ENCODE assay signal across 1 cellular context in the genomic region with DNA sequence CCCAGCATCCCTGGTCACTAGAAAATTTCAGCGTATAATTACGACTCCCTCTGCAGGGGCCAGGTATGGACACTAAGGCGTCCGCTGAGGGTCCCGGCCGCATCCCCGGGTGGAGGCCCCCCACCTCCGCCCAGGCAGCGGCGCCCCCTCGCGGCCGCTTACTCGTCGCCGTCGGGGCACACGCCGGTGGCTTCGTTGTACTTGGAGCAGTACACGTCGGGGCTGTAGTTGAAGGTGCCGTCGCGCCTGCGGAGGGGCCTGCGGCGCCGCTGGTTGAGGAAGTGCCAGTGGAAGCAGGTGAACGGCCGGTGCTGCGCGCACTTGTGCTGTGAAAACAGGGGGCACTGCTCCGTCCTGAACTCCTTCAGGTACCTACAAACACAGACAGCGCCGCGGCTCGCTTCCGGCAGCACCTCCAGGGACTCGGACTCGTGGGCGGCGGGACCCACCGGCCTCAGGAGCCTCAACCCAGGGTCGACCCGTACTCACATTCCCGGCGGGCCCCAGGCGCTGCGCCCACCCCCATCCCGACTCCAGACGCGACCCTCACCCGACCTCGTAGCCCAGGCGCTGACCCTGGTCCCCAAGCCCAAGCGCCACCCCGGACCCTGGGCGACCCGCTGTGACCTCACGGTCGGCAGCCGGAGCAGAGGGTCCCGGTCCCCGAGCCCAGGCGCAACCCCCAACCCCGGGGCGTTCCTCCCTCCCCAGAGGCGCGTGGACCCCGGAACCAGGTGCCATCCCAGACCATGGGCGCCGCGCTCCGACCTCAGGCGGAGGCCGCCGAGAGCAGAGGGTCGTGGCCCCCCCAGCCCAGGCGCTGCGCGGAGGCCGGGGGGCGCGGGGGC.
TF ChIP-seq lines count a peak whose summit lies in the region.

No MANE protein-coding gene starts in this region.

TF ChIP-seq in HepG2, 621 proteins besides CTCF, POLR2A, EP300 and RAD21 (continued from another document and continues in another):
- TF ChIP-seq, protein P1, sequence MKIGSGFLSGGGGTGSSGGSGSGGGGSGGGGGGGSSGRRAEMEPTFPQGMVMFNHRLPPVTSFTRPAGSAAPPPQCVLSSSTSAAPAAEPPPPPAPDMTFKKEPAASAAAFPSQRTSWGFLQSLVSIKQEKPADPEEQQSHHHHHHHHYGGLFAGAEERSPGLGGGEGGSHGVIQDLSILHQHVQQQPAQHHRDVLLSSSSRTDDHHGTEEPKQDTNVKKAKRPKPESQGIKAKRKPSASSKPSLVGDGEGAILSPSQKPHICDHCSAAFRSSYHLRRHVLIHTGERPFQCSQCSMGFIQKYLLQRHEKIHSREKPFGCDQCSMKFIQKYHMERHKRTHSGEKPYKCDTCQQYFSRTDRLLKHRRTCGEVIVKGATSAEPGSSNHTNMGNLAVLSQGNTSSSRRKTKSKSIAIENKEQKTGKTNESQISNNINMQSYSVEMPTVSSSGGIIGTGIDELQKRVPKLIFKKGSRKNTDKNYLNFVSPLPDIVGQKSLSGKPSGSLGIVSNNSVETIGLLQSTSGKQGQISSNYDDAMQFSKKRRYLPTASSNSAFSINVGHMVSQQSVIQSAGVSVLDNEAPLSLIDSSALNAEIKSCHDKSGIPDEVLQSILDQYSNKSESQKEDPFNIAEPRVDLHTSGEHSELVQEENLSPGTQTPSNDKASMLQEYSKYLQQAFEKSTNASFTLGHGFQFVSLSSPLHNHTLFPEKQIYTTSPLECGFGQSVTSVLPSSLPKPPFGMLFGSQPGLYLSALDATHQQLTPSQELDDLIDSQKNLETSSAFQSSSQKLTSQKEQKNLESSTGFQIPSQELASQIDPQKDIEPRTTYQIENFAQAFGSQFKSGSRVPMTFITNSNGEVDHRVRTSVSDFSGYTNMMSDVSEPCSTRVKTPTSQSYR (CRISPR knock-in tag; IDR thresholded peaks at IDR 0.05; ENCODE audit: borderline replicate concordance) = no peak
- TF ChIP-seq EZH2 (conservative IDR thresholded peaks at IDR 0.05; ENCODE audit: low read depth, low read length) = no peak
- no peak for TF ChIP-seq NR2F6 (IDR thresholded peaks at IDR 0.05)
- no peak for TF ChIP-seq NR2F6 (CRISPR knock-in tag; IDR thresholded peaks at IDR 0.05)
- no peak for TF ChIP-seq ZNF749 (CRISPR knock-in tag; IDR thresholded peaks at IDR 0.05; ENCODE audit: borderline replicate concordance)
- 0 out of 2 replicates have a peak, but pooled peaks have one; percentile 18 for TF ChIP-seq ZNF776 (CRISPR knock-in tag; IDR thresholded peaks at IDR 0.05)
- TF ChIP-seq IRX3 (CRISPR knock-in tag; IDR thresholded peaks at IDR 0.05; ENCODE audit: borderline replicate concordance, low read depth) = 0 out of 2 replicates have a peak, but pooled peaks have one; percentile 34
- TF ChIP-seq, protein P2, sequence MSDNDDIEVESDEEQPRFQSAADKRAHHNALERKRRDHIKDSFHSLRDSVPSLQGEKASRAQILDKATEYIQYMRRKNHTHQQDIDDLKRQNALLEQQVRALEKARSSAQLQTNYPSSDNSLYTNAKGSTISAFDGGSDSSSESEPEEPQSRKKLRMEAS (IDR thresholded peaks at IDR 0.05) = peak; percentile 40
- TF ChIP-seq, protein P3, sequence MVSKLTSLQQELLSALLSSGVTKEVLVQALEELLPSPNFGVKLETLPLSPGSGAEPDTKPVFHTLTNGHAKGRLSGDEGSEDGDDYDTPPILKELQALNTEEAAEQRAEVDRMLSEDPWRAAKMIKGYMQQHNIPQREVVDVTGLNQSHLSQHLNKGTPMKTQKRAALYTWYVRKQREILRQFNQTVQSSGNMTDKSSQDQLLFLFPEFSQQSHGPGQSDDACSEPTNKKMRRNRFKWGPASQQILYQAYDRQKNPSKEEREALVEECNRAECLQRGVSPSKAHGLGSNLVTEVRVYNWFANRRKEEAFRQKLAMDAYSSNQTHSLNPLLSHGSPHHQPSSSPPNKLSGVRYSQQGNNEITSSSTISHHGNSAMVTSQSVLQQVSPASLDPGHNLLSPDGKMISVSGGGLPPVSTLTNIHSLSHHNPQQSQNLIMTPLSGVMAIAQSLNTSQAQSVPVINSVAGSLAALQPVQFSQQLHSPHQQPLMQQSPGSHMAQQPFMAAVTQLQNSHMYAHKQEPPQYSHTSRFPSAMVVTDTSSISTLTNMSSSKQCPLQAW (CRISPR knock-in tag; IDR thresholded peaks at IDR 0.05) = no peak
- TF ChIP-seq BORCS8-MEF2B (CRISPR knock-in tag; IDR thresholded peaks at IDR 0.05) = peak; percentile 69; the same call in 1 of the 2 replicates
- peak; percentile 31; the same call in 1 of the 2 replicates for TF ChIP-seq ZFY (CRISPR knock-in tag; IDR thresholded peaks at IDR 0.05)
- 0 out of 2 replicates have a peak, but pooled peaks have one; percentile 41 for TF ChIP-seq KDM1A (CRISPR knock-in tag; IDR thresholded peaks at IDR 0.05)
- TF ChIP-seq ZNF446 (CRISPR knock-in tag; IDR thresholded peaks at IDR 0.05) = 0 out of 2 replicates have a peak, but pooled peaks have one; percentile 46
- TF ChIP-seq, protein P4, sequence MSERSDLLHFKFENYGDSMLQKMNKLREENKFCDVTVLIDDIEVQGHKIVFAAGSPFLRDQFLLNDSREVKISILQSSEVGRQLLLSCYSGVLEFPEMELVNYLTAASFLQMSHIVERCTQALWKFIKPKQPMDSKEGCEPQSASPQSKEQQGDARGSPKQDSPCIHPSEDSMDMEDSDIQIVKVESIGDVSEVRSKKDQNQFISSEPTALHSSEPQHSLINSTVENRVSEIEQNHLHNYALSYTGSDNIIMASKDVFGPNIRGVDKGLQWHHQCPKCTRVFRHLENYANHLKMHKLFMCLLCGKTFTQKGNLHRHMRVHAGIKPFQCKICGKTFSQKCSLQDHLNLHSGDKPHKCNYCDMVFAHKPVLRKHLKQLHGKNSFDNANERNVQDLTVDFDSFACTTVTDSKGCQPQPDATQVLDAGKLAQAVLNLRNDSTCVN (CRISPR knock-in tag; IDR thresholded peaks at IDR 0.05; ENCODE audit: borderline replicate concordance) = 0 out of 2 replicates have a peak, but pooled peaks have one; percentile 7
- TF ChIP-seq TAF1 (CRISPR knock-in tag; IDR thresholded peaks at IDR 0.05) = peak; percentile 33
- TF ChIP-seq ZFP36L2 (CRISPR knock-in tag; IDR thresholded peaks at IDR 0.05) = no peak
- TF ChIP-seq, protein P5, sequence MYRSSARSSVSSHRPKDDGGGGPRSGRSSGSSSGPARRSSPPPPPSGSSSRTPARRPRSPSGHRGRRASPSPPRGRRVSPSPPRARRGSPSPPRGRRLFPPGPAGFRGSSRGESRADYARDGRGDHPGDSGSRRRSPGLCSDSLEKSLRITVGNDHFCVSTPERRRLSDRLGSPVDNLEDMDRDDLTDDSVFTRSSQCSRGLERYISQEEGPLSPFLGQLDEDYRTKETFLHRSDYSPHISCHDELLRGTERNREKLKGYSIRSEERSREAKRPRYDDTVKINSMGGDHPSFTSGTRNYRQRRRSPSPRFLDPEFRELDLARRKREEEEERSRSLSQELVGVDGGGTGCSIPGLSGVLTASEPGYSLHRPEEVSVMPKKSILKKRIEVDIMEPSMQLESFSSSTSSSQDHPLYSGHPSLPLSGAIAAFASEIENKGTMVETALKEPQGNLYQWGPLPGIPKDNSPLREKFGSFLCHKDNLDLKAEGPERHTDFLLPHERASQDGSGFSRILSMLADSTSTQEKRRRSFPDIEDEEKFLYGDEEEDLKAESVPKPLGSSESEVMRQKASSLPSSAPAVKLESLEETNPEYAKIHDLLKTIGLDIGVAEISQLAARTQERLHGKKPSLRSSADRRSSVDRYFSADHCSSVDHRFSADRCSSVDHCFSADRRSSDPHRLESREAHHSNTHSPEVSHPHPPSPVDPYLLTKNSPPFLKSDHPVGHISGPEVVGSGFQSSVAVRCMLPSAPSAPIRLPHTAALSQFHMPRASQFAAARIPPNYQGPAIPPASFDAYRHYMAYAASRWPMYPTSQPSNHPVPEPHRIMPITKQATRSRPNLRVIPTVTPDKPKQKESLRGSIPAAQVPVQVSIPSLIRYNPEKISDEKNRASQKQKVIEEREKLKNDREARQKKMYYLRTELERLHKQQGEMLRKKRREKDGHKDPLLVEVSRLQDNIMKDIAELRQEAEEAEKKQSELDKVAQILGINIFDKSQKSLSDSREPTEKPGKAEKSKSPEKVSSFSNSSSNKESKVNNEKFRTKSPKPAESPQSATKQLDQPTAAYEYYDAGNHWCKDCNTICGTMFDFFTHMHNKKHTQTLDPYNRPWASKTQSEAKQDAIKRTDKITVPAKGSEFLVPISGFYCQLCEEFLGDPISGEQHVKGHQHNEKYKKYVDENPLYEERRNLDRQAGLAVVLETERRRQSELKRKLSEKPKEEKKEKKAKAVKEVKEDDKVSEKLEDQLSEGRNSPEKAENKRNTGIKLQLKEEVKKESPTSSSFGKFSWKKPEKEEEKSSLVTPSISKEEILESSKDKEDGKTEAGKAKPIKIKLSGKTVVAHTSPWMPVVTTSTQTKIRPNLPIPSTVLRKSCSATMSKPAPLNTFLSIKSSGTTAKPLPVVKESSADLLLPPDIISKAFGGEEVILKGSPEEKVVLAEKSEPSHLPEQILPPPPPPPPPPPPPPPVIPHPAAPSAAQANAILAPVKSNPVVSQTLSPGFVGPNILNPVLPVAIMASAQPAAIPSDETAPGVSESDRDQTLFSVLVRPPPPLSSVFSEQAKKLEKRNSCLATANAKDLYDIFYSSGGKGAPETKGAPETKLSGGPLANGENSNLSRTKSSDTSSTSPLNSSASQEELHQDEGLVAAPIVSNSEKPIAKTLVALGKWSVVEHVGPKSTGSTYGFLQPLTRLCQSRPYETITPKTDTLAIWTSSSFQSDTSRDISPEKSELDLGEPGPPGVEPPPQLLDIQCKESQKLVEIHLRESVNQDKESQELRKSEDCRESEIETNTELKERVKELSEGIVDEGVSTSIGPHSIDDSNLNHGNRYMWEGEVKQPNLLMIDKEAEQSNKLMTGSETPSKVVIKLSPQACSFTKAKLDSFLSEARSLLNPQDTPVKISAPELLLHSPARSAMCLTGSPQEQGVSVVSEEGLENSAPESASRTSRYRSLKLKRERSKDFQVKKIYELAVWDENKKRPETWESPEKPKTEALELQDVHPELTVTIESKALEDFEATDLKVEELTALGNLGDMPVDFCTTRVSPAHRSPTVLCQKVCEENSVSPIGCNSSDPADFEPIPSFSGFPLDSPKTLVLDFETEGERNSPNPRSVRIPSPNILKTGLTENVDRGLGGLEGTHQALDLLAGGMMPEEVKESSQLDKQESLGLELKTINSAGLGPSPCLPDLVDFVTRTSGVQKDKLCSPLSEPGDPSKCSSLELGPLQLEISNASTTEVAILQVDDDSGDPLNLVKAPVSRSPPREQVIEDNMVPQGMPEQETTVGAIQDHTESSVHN (CRISPR knock-in tag; IDR thresholded peaks at IDR 0.05) = no peak
- 0 out of 2 replicates have a peak, but pooled peaks have one; percentile 27 for TF ChIP-seq TARDBP (CRISPR knock-in tag; IDR thresholded peaks at IDR 0.05)
- no peak for TF ChIP-seq ZNF101 (CRISPR knock-in tag; IDR thresholded peaks at IDR 0.05; ENCODE audit: borderline replicate concordance, low read depth)
- peak; percentile 51; the same call in 1 of the 2 replicates for TF ChIP-seq ZNF501 (CRISPR knock-in tag; IDR thresholded peaks at IDR 0.05)
- peak; percentile 56 for TF ChIP-seq HNRNPLL (IDR thresholded peaks at IDR 0.05; ENCODE audit: low read depth, low read length, poor library complexity, severe bottlenecking)
- TF ChIP-seq ZNF768 (CRISPR knock-in tag; IDR thresholded peaks at IDR 0.05) = peak; percentile 22; the same call in 1 of the 2 replicates
- TF ChIP-seq, protein P6, sequence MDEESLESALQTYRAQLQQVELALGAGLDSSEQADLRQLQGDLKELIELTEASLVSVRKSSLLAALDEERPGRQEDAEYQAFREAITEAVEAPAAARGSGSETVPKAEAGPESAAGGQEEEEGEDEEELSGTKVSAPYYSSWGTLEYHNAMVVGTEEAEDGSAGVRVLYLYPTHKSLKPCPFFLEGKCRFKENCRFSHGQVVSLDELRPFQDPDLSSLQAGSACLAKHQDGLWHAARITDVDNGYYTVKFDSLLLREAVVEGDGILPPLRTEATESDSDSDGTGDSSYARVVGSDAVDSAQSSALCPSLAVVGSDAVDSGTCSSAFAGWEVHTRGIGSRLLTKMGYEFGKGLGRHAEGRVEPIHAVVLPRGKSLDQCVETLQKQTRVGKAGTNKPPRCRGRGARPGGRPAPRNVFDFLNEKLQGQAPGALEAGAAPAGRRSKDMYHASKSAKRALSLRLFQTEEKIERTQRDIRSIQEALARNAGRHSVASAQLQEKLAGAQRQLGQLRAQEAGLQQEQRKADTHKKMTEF (CRISPR knock-in tag; IDR thresholded peaks at IDR 0.05) = peak; percentile 29; the same call in 1 of the 2 replicates
- 0 out of 2 replicates have a peak, but pooled peaks have one; percentile 39 for TF ChIP-seq KMT2B (CRISPR knock-in tag; IDR thresholded peaks at IDR 0.05)
- peak; percentile 75 for TF ChIP-seq HNF4G (IDR thresholded peaks at IDR 0.05; ENCODE audit: borderline replicate concordance, low read depth, low read length)
- no peak for TF ChIP-seq HNF4G (CRISPR knock-in tag; IDR thresholded peaks at IDR 0.05; ENCODE audit: borderline replicate concordance, low read depth)
- 0 out of 2 replicates have a peak, but pooled peaks have one; percentile 2 for TF ChIP-seq SMC3 (IDR thresholded peaks at IDR 0.05; ENCODE audit: low read length)
- TF ChIP-seq NRL (CRISPR knock-in tag; IDR thresholded peaks at IDR 0.05; ENCODE audit: borderline replicate concordance) = peak; percentile 68
- TF ChIP-seq, protein P7, sequence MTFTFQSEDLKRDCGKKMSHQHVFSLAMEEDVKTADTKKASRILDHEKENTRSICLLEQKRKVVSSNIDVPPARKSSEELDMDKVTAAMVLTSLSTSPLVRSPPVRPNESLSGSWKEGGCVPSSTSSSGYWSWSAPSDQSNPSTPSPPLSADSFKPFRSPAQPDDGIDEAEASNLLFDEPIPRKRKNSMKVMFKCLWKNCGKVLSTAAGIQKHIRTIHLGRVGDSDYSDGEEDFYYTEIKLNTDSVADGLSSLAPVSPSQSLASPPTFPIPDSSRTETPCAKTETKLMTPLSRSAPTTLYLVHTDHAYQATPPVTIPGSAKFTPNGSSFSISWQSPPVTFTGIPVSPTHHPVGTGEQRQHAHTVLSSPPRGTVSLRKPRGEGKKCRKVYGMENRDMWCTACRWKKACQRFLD (CRISPR knock-in tag; IDR thresholded peaks at IDR 0.05; ENCODE audit: borderline replicate concordance) = no peak
- peak; percentile 24; the same call in 1 of the 2 replicates for TF ChIP-seq NFKB2 (CRISPR knock-in tag; IDR thresholded peaks at IDR 0.05; ENCODE audit: borderline replicate concordance)
- no peak for TF ChIP-seq NCOA1 (CRISPR knock-in tag; IDR thresholded peaks at IDR 0.05)
- 0 out of 2 replicates have a peak, but pooled peaks have one; percentile 7 for TF ChIP-seq AKAP8 (CRISPR knock-in tag; IDR thresholded peaks at IDR 0.05)
- TF ChIP-seq JUNB (CRISPR knock-in tag; IDR thresholded peaks at IDR 0.05; ENCODE audit: borderline replicate concordance) = no peak
- TF ChIP-seq, protein P8, sequence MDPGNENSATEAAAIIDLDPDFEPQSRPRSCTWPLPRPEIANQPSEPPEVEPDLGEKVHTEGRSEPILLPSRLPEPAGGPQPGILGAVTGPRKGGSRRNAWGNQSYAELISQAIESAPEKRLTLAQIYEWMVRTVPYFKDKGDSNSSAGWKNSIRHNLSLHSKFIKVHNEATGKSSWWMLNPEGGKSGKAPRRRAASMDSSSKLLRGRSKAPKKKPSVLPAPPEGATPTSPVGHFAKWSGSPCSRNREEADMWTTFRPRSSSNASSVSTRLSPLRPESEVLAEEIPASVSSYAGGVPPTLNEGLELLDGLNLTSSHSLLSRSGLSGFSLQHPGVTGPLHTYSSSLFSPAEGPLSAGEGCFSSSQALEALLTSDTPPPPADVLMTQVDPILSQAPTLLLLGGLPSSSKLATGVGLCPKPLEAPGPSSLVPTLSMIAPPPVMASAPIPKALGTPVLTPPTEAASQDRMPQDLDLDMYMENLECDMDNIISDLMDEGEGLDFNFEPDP (CRISPR knock-in tag; conservative IDR thresholded peaks at IDR 0.05) = no peak
- no peak for TF ChIP-seq HDAC6 (IDR thresholded peaks at IDR 0.05; ENCODE audit: low read depth, low read length)
- no peak for TF ChIP-seq SCMH1 (CRISPR knock-in tag; IDR thresholded peaks at IDR 0.05; ENCODE audit: borderline replicate concordance)
